In the genomic region with DNA sequence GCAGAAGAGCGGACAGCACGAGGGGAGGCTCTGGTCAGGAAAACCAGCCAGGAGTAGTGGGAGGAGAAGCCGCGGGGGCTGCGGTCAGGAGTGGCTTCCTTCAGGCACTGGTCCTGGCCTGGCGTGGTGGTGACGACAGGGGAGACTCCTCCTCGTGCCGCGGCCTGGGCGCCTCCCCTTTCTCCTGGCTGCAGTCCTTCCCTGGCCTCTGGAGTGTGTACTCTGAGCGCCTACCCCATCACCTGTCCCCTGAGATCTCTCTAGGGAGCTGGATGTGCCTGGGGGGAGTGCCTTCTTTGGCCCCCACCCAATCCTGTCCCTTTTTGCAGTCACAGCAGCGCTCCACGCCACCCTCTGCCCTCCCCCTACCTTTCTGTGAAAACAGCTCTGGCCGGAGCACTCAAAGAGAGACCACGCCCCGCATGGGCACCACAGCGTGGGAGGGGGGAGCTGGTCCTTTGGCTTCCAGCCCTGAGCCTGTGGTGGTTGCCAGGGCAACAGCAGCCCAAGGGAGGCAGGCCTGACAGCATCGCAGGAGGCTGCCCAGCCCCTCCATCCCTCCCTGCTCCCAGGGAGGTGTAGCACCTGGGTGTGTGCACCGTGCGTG, we compare ENCODE assay signal across 9 cellular contexts.
DNase-seq lines count a peak whose midpoint lies in the region; ATAC-seq and TF ChIP-seq lines count a peak whose summit lies in the region.
"Had no signal": no experiment of that assay in that cellular context is flagged by ENCODE, and none has a peak within 500 bp of the region (broad histone marks: within the 10 kb centered on the region; RNA-seq: fewer than 3 reads in every experiment).

No MANE protein-coding gene starts in this region.

- ATAC-seq in HG02678 (IDR thresholded peaks at IDR 0.05; ENCODE audit: unreplicated experiment) (no peak), HG03460 (IDR thresholded peaks at IDR 0.05; ENCODE audit: unreplicated experiment) (no peak), HG03108 (IDR thresholded peaks at IDR 0.05; ENCODE audit: unreplicated experiment) (no peak), GM21786 (IDR thresholded peaks at IDR 0.05; ENCODE audit: unreplicated experiment) (no peak)

- H3K36me3 ChIP-seq in esophagus muscularis mucosa (no peaks in the 10 kb centered on the region), prostate gland (no peaks in the 10 kb centered on the region)

- DNase-seq in HK-2 (ENCODE audit: unreplicated experiment) = peak; percentile 24
- DNase-seq in NCI-H748 (lab: John Stamatoyannopoulos, UW; ENCODE audit: unreplicated experiment) = peak; percentile 99
- DNase-seq in esophagus muscularis mucosa (ENCODE audit: extremely low spot score) = no peak
- DNase-seq in prostate gland (ENCODE audit: low spot score) = peak; percentile 75
- DNase-seq: activated naive CD4-positive, alpha-beta T cell treated with anti-CD3 and anti-CD28 coated beads, Interleukin-2, amount 50 U/mL, for 16 hours had no signal

- peaks cover 55 to 72% (median 63%) of the 10 kb centered on the region in 4 donors for H3K4me1 ChIP-seq in esophagus muscularis mucosa
- H3K4me1 ChIP-seq in prostate gland (replicated peaks) = peaks cover 22% of the 10 kb centered on the region

- TF ChIP-seq POLR2A in esophagus muscularis mucosa (IDR thresholded peaks at IDR 0.05; ENCODE audit: low read depth) (no peak), prostate gland (IDR thresholded peaks at IDR 0.05) (peak; percentile 35)

- no peak for TF ChIP-seq EP300 in esophagus muscularis mucosa (IDR thresholded peaks at IDR 0.05)

- peak overlapping the region; percentile 88 to 90 (median 89) for H3K27ac ChIP-seq in esophagus muscularis mucosa (replicated peaks in 1 of 4)
- H3K27ac ChIP-seq in prostate gland = peak overlapping the region; percentile 53 to 65

- 30% methylated on average over 9 of the region's 21 CpGs for WGBS in esophagus muscularis mucosa
- 25% methylated on average over 17 of the region's 21 CpGs for WGBS in prostate gland

- TF ChIP-seq CTCF in esophagus muscularis mucosa (IDR thresholded peaks at IDR 0.05) (no peak), prostate gland (IDR thresholded peaks at IDR 0.05) (peak in 1 of 4 experiments; percentile 10)

- H3K27me3 ChIP-seq in esophagus muscularis mucosa (no peaks in the 10 kb centered on the region), prostate gland (replicated peaks; ENCODE audit: insufficient read depth) (no peaks in the 10 kb centered on the region)

- no peaks in the 10 kb centered on the region for H3K9me3 ChIP-seq in esophagus muscularis mucosa
- no peaks in the 10 kb centered on the region for H3K9me3 ChIP-seq in prostate gland

- intact Hi-C loops in esophagus muscularis mucosa (cut with DNase I) = no loop called here
- intact Hi-C loops in prostate gland (cut with DNase I) = loop anchor here (2.0 to 5.0 kb wide), 2 partner anchors 125 to 174 kb away; a partner anchor contains a TSS

- H3K4me3 ChIP-seq in esophagus muscularis mucosa (peak overlapping the region in 2 of 4 donors; percentile 4 to 15), prostate gland (no peak overlapping the region)
